In genomic region chr20:35599776-35600120, GRCh38 we compare ENCODE assay signal across 19 cellular contexts. TPM values are rescaled to one million over a fixed set of nuclear protein-coding genes. Genes with fewer than 3 reads are reported as not detected.
DNase-seq lines count a peak whose midpoint lies in the region; ATAC-seq, FAIRE-seq and TF ChIP-seq lines count a peak whose summit lies in the region.
"Had no signal": no experiment of that assay in that cellular context is flagged by ENCODE, and none has a peak within 500 bp of the region (broad histone marks: within the 10 kb centered on the region; RNA-seq: fewer than 3 reads in every experiment).

No MANE protein-coding gene starts in this region.

- no TSS peak for BruUV-seq in HepG2 (replicated peaks; lab: Mats Ljungman, UMichigan)

- in situ Hi-C loops in HepG2 (cut with HindIII; ENCODE audit: extremely low pct_ligation_motif_present, low pct_unique_long_range_greater_than_20kb): loop anchor here (5.0 kb wide), 1 partner anchor 137 kb away; no protein-coding TSS in a partner anchor
- in situ Hi-C loops in transverse colon (cut with MboI; ENCODE audit: low pct_ligation_motif_present in 1 of 4, low pct_unique_long_range_greater_than_20kb in 1 of 4, low sequenced_read_pairs in 3 of 4): no loop called here

- no peak for FAIRE-seq in HepG2 (lab: Jason Lieb, UNC)
- FAIRE-seq: GM12892, K562 had no signal

- POLR2A ChIA-PET in CD8-positive, alpha-beta T cell (lab: Charles Lee): interaction anchor here (1.4 kb wide), 1 partner anchor 142 kb away, joined by 4 read pairs; the partner anchor contains the start of gene RBM39
- POLR2A ChIA-PET in HepG2 (lab: Yijun Ruan, JAX): no interaction called here

- intact Hi-C loops in CD8-positive, alpha-beta T cell (cut with DNase I, micrococcal nuclease): loop anchor here in 1 of 2 experiments (5.0 kb wide), 1 partner anchor 63 kb away; the partner anchor contains the start of genes CPNE1 and RBM12
- intact Hi-C loops in HepG2 (cut with micrococcal nuclease; ENCODE audit: unreplicated experiment) (no loop called here), transverse colon (cut with DNase I; ENCODE audit: low total_unique reads) (loop anchor here (10.0 kb wide), 1 partner anchor 95 kb away; the partner anchor contains the start of genes NFS1 and ROMO1)

- CTCF ChIA-PET in CD8-positive, alpha-beta T cell (lab: Charles Lee): no interaction called here
- CTCF ChIA-PET in HepG2 (lab: Yijun Ruan, JAX; ENCODE audit: low intra/inter-chr PET ratio, low total read pairs): no interaction called here

- peak overlapping the region; percentile 39 for H3K4me3 Mint-ChIP-seq in CD8-positive, alpha-beta T cell
- H3K4me3 Mint-ChIP-seq in GM23338 (no peak overlapping the region), T-helper 17 cell (peak overlapping the region; percentile 31)
- H3K4me3 Mint-ChIP-seq: B cell had no signal

- no peak overlapping the region for H3K9ac ChIP-seq in HepG2 (ENCODE audit: insufficient read depth, low read depth, low read length)
- H3K9ac ChIP-seq: BLaER1 treated with 17β-estradiol and CSF1 and Interleukin-3, amounts not matched to agents 10 nM and 100 nM had no signal

- H2AFZ ChIP-seq in GM23338: 0 out of 2 replicates have a peak overlapping the region, but pooled peaks have one; percentile 18
- H2AFZ ChIP-seq in HepG2 (ENCODE audit: low read length): no peak overlapping the region

- H3K4me3 ChIP-seq in CD8-positive, alpha-beta T cell (ENCODE audit: low read depth, low read length): no peak overlapping the region
- H3K4me3 ChIP-seq in GM23338 (no peak overlapping the region), HepG2 (replicated peaks in 1 of 3; ENCODE audit: insufficient read depth in 1 of 3, low read depth in 2 of 3, low read length in 3 of 3) (no peak overlapping the region), transverse colon (no peak overlapping the region)
- H3K4me3 ChIP-seq: BLaER1 treated with 17β-estradiol and CSF1 and Interleukin-3, amounts not matched to agents 10 nM and 100 nM; HAP-1; K562 had no signal

- H3K36me3 Mint-ChIP-seq in CD8-positive, alpha-beta T cell: no peaks in the 10 kb centered on the region
- no peaks in the 10 kb centered on the region; the same call in 1 of the 3 replicates for H3K36me3 Mint-ChIP-seq in GM23338 (ENCODE audit: low read depth)
- H3K36me3 Mint-ChIP-seq in T-helper 17 cell (ENCODE audit: low read depth): peaks cover 3% of the 10 kb centered on the region
- H3K36me3 Mint-ChIP-seq: CD4-positive, CD25-positive, alpha-beta regulatory T cell had no signal

- peaks cover 14% of the 10 kb centered on the region for H3K27me3 Mint-ChIP-seq in CD8-positive, alpha-beta T cell (ENCODE audit: low read depth)
- H3K27me3 Mint-ChIP-seq in GM23338 (ENCODE audit: insufficient read depth, low read depth, poor library complexity): peaks cover 50% of the 10 kb centered on the region
- H3K27me3 Mint-ChIP-seq in T-helper 17 cell: peaks cover 15% of the 10 kb centered on the region

- no peak for ATAC-seq in CD8-positive, alpha-beta T cell
- ATAC-seq in GM23338 (no peak), T-helper 17 cell (no peak), HepG2 (no peak), HG02870 (IDR thresholded peaks at IDR 0.05; ENCODE audit: unreplicated experiment) (no peak), GM19035 (IDR thresholded peaks at IDR 0.05; ENCODE audit: unreplicated experiment) (no peak)
- ATAC-seq: K562 had no signal

- no peaks in the 10 kb centered on the region for H3K9me3 Mint-ChIP-seq in CD8-positive, alpha-beta T cell
- no peaks in the 10 kb centered on the region; the same call in 2 of the 3 replicates for H3K9me3 Mint-ChIP-seq in GM23338
- H3K9me3 Mint-ChIP-seq: CD4-positive, CD25-positive, alpha-beta regulatory T cell had no signal

- no peaks in the 10 kb centered on the region for H3K9me3 ChIP-seq in CD8-positive, alpha-beta T cell (ENCODE audit: low read length)
- no peaks in the 10 kb centered on the region for H3K9me3 ChIP-seq in T-helper 17 cell (ENCODE audit: control insufficient read depth, low read length, poor library complexity, severe bottlenecking)
- no peaks in the 10 kb centered on the region for H3K9me3 ChIP-seq in HepG2 (ENCODE audit: low read length)
- no peaks in the 10 kb centered on the region for H3K9me3 ChIP-seq in transverse colon
- H3K9me3 ChIP-seq: BLaER1 treated with 17β-estradiol and CSF1 and Interleukin-3, amounts not matched to agents 10 nM and 100 nM; HAP-1 had no signal

- TF ChIP-seq RAD21 in HepG2 (CRISPR knock-in tag; IDR thresholded peaks at IDR 0.05): no peak

- H3K4me1 ChIP-seq in CD8-positive, alpha-beta T cell (ENCODE audit: insufficient read depth, low read length): peaks cover 16% of the 10 kb centered on the region
- H3K4me1 ChIP-seq in GM23338 (ENCODE audit: insufficient read depth) (peaks cover 4% of the 10 kb centered on the region), HepG2 (ENCODE audit: insufficient read depth, low read length) (peaks cover 26% of the 10 kb centered on the region), transverse colon (peaks cover 7 to 18% (median 15%) of the 10 kb centered on the region in 4 donors)

- no peak overlapping the region for H3K27ac ChIP-seq in CD8-positive, alpha-beta T cell (ENCODE audit: low read depth, low read length)
- H3K27ac ChIP-seq in GM23338 (ENCODE audit: low read depth): no peak overlapping the region
- no peak overlapping the region for H3K27ac ChIP-seq in HepG2 (ENCODE audit: extremely low read length, insufficient read depth, low read length)
- H3K27ac ChIP-seq in transverse colon: no peak overlapping the region
- H3K27ac ChIP-seq: BLaER1 treated with 17β-estradiol and CSF1 and Interleukin-3, amounts not matched to agents 10 nM and 100 nM; HL-60 had no signal

- TF ChIP-seq EP300 in HepG2 (IDR thresholded peaks at IDR 0.05; ENCODE audit: low read depth in 2 of 2, low read length in 2 of 2) (no peak), HepG2 (CRISPR knock-in tag; IDR thresholded peaks at IDR 0.05; ENCODE audit: borderline replicate concordance) (no peak), transverse colon (IDR thresholded peaks at IDR 0.05; ENCODE audit: low read depth) (no peak)

- H4K20me1 ChIP-seq in GM23338 (replicated peaks; ENCODE audit: insufficient read depth) (no peaks in the 10 kb centered on the region), HepG2 (ENCODE audit: insufficient read depth, low read length) (no peaks in the 10 kb centered on the region)

- no peaks in the 10 kb centered on the region for H3K36me3 ChIP-seq in CD8-positive, alpha-beta T cell (ENCODE audit: insufficient read depth, low read length)
- H3K36me3 ChIP-seq in GM23338 (ENCODE audit: insufficient read depth) (no peaks in the 10 kb centered on the region), HepG2 (replicated peaks in 1 of 2; ENCODE audit: control insufficient read depth in 1 of 2, insufficient read depth in 2 of 2, low read length in 2 of 2) (no peaks in the 10 kb centered on the region), transverse colon (no peaks in the 10 kb centered on the region)
- H3K36me3 ChIP-seq: BLaER1 treated with 17β-estradiol and CSF1 and Interleukin-3, amounts not matched to agents 10 nM and 100 nM; HAP-1 had no signal

- no peaks in the 10 kb centered on the region for H3K9me2 ChIP-seq in GM23338 (ENCODE audit: insufficient read depth)

- H3K27ac Mint-ChIP-seq in CD8-positive, alpha-beta T cell: no peak overlapping the region
- H3K27ac Mint-ChIP-seq in GM23338 (no peak overlapping the region), T-helper 17 cell (no peak overlapping the region)
- H3K27ac Mint-ChIP-seq: B cell; CD4-positive, CD25-positive, alpha-beta regulatory T cell had no signal

- H3K79me2 ChIP-seq in GM23338 (replicated peaks; ENCODE audit: insufficient read depth) (no peaks in the 10 kb centered on the region), HepG2 (ENCODE audit: insufficient read depth, low read length) (no peaks in the 10 kb centered on the region)

- no peak for TF ChIP-seq CTCF in CD8-positive, alpha-beta T cell (IDR thresholded peaks at IDR 0.05)
- TF ChIP-seq CTCF in GM23338 (conservative IDR thresholded peaks at IDR 0.05; ENCODE audit: low read depth in 2 of 2) (no peak), HepG2 (CRISPR knock-in tag; IDR thresholded peaks at IDR 0.05) (no peak), transverse colon (IDR thresholded peaks at IDR 0.05) (no peak)

- H3K27me3 ChIP-seq in CD8-positive, alpha-beta T cell (ENCODE audit: insufficient read depth, low read length): peaks cover 5% of the 10 kb centered on the region
- H3K27me3 ChIP-seq in GM23338 (ENCODE audit: insufficient read depth) (peaks cover 48% of the 10 kb centered on the region), HepG2 (ENCODE audit: control insufficient read depth in 1 of 2, insufficient read depth in 2 of 2, low read length in 2 of 2) (peaks cover 3 to 30% of the 10 kb centered on the region in 2 experiments; a peak in 4 of 5 replicates), transverse colon (peaks cover 19% of the 10 kb centered on the region)

- H3K4me2 ChIP-seq in GM23338 (no peak overlapping the region), HepG2 (ENCODE audit: low read depth, low read length) (no peak overlapping the region)
- H3K4me2 ChIP-seq: BLaER1 treated with 17β-estradiol and CSF1 and Interleukin-3, amounts not matched to agents 10 nM and 100 nM had no signal

- TF ChIP-seq POLR2A in HepG2 (IDR thresholded peaks at IDR 0.05; ENCODE audit: insufficient read depth in 1 of 2, low read depth in 2 of 2, low read length in 2 of 2) (no peak), transverse colon (IDR thresholded peaks at IDR 0.05) (no peak)

- peaks cover 11% of the 10 kb centered on the region for H3K4me1 Mint-ChIP-seq in CD8-positive, alpha-beta T cell (ENCODE audit: low read depth)
- H3K4me1 Mint-ChIP-seq in GM23338 (peaks cover 13% of the 10 kb centered on the region), T-helper 17 cell (peaks cover 19% of the 10 kb centered on the region)

- no peaks in the 10 kb centered on the region for H3F3A ChIP-seq in GM23338 (replicated peaks; ENCODE audit: low read depth)

- no peak for DNase-seq in CD8-positive, alpha-beta T cell
- no peak for DNase-seq in GM23338 (ENCODE audit: low spot score)
- DNase-seq in T-helper 17 cell: no peak
- no peak for DNase-seq in HepG2 (ENCODE audit: low spot score)
- no peak for DNase-seq in SW 1271 (lab: John Stamatoyannopoulos, UW)
- no peak for DNase-seq in transverse colon
- DNase-seq: CD4-positive, CD25-positive, alpha-beta regulatory T cell; DMS153; DMS79; GDM1; IMR-90 had no signal

- WGBS in HepG2 (ENCODE audit: low lambda C conversion rate): 51% methylated on average over 9 of the region's 9 CpGs
- WGBS in transverse colon (ENCODE audit: low coverage in 1 of 2), 2 donors: 97% methylated on average over 9 of the region's 9 CpGs; no CpG with 5 or more reads in 1 of the 2 donors

RNA-seq across cellular contexts. Expression of gene SPAG4, which starts 15.9 kb away (rescaled TPM):
- total RNA-seq in CD8-positive, alpha-beta T cell: 10 to 100 TPM; 18.9 to 19.7 TPM
- total RNA-seq in GM23338 (2014; rRNA removed; shearing (Covaris generic)): 0.39 and 2.7 TPM in 2 replicates
- polyA plus RNA-seq in GM23338 (2016; fragmentation: Nextera tagmentation; extraction: Ambion mirVana): 2.9 and 3.8 TPM in 2 replicates
- 10 to 100 TPM; 13.7 to 15.7 TPM for total RNA-seq in T-helper 17 cell
- 2.5 and 5.8 TPM in 2 replicates for total RNA-seq in HepG2 (2016; rRNA removed; fragmentation: Illumina TruSeq; extraction: Trizol)
- total RNA-seq in HepG2 (2016; cell fraction: cytosol; rRNA removed; fragmentation: Illumina TruSeq; extraction: Trizol; ENCODE audit: low read depth): 2.5 and 4.4 TPM in 2 replicates
- total RNA-seq in HepG2 (2016; cell fraction: insoluble cytoplasmic fraction; rRNA removed; fragmentation: Illumina TruSeq; extraction: Trizol): 4.1 and 5.3 TPM in 2 replicates
- 3.0 and 4.9 TPM in 2 replicates for total RNA-seq in HepG2 (2016; cell fraction: membrane; rRNA removed; fragmentation: Illumina TruSeq; extraction: Trizol)
- 3.3 and 6.5 TPM in 2 replicates for total RNA-seq in HepG2 (2016; cell fraction: nucleus; rRNA removed; fragmentation: Illumina TruSeq; extraction: Trizol)
- polyA plus RNA-seq in HepG2 (2011; rRNA removed): 137 and 149 TPM in 2 replicates
- polyA plus RNA-seq in HepG2 (2011; cell fraction: cytosol; rRNA removed): 115 and 170 TPM in 2 replicates
- polyA plus RNA-seq in HepG2 (2011; cell fraction: nucleus; rRNA removed): 334 and 438 TPM in 2 replicates
- polyA plus RNA-seq in HepG2 (2012): 64.5 and 105 TPM in 2 replicates
- polyA plus RNA-seq in HepG2 (2016; cell fraction: cytosol; fragmentation: Illumina TruSeq; extraction: Trizol; ENCODE audit: low read depth): 3.0 and 3.3 TPM in 2 replicates
- polyA plus RNA-seq in HepG2 (2016; cell fraction: insoluble cytoplasmic fraction; fragmentation: Illumina TruSeq; extraction: Trizol; ENCODE audit: low read depth): 2.3 and 4.7 TPM in 2 replicates
- 3.0 TPM in 2 replicates for polyA plus RNA-seq in HepG2 (2016; cell fraction: membrane; fragmentation: Illumina TruSeq; extraction: Trizol; ENCODE audit: low read depth)
- 9.7 and 14.0 TPM in 2 replicates for polyA plus RNA-seq in HepG2 (2016; cell fraction: nucleus; fragmentation: Illumina TruSeq; extraction: Trizol; ENCODE audit: insufficient read depth, low read depth)
- 2.7 and 72.2 TPM in 2 replicates for polyA minus RNA-seq in HepG2 (2011; rRNA and poly(A)+ RNA removed; ENCODE audit: low replicate concordance)
- polyA minus RNA-seq in HepG2 (2011; cell fraction: cytosol; rRNA and poly(A)+ RNA removed): 33.7 and 35.8 TPM in 2 replicates
- polyA minus RNA-seq in HepG2 (2011; cell fraction: nucleus; rRNA and poly(A)+ RNA removed): 26.8 and 32.9 TPM in 2 replicates
- total RNA-seq in transverse colon: 10 to 100 TPM in 1 of 4 donors, 1 to 10 TPM in 1, not detected in 2; 3.3 to 17.5 TPM

RNA-seq across cellular contexts. Expression of gene ERGIC3, which starts 57.9 kb away (rescaled TPM):
- total RNA-seq in CD8-positive, alpha-beta T cell: 100 to 1,000 TPM; 149 TPM
- total RNA-seq in GM23338 (2014; rRNA removed; shearing (Covaris generic)): 121 and 147 TPM in 2 replicates
- polyA plus RNA-seq in GM23338 (2016; fragmentation: Nextera tagmentation; extraction: Ambion mirVana) (139 and 155 TPM in 2 replicates), HepG2 (2011; rRNA removed) (610 and 670 TPM in 2 replicates)
- total RNA-seq in T-helper 17 cell (100 to 1,000 TPM; 139 to 158 TPM), HepG2 (2016; rRNA removed; fragmentation: Illumina TruSeq; extraction: Trizol) (224 and 407 TPM in 2 replicates), transverse colon (100 to 1,000 TPM; 115 to 398 (median 237) TPM)
- total RNA-seq in HepG2 (2016; cell fraction: cytosol; rRNA removed; fragmentation: Illumina TruSeq; extraction: Trizol; ENCODE audit: low read depth): 309 and 324 TPM in 2 replicates
- 220 and 420 TPM in 2 replicates for total RNA-seq in HepG2 (2016; cell fraction: insoluble cytoplasmic fraction; rRNA removed; fragmentation: Illumina TruSeq; extraction: Trizol)
- 396 and 433 TPM in 2 replicates for total RNA-seq in HepG2 (2016; cell fraction: membrane; rRNA removed; fragmentation: Illumina TruSeq; extraction: Trizol)
- 264 and 296 TPM in 2 replicates for total RNA-seq in HepG2 (2016; cell fraction: nucleus; rRNA removed; fragmentation: Illumina TruSeq; extraction: Trizol)
- polyA plus RNA-seq in HepG2 (2011; cell fraction: cytosol; rRNA removed): 697 and 907 TPM in 2 replicates
- 512 and 519 TPM in 2 replicates for polyA plus RNA-seq in HepG2 (2011; cell fraction: nucleus; rRNA removed)
- polyA plus RNA-seq in HepG2 (2012): 356 and 493 TPM in 2 replicates
- 247 and 288 TPM in 2 replicates for polyA plus RNA-seq in HepG2 (2016; cell fraction: cytosol; fragmentation: Illumina TruSeq; extraction: Trizol; ENCODE audit: low read depth)
- 179 and 200 TPM in 2 replicates for polyA plus RNA-seq in HepG2 (2016; cell fraction: insoluble cytoplasmic fraction; fragmentation: Illumina TruSeq; extraction: Trizol; ENCODE audit: low read depth)
- 343 and 357 TPM in 2 replicates for polyA plus RNA-seq in HepG2 (2016; cell fraction: membrane; fragmentation: Illumina TruSeq; extraction: Trizol; ENCODE audit: low read depth)
- 461 and 472 TPM in 2 replicates for polyA plus RNA-seq in HepG2 (2016; cell fraction: nucleus; fragmentation: Illumina TruSeq; extraction: Trizol; ENCODE audit: insufficient read depth, low read depth)
- 491 and 704 TPM in 2 replicates for polyA minus RNA-seq in HepG2 (2011; rRNA and poly(A)+ RNA removed; ENCODE audit: low replicate concordance)
- polyA minus RNA-seq in HepG2 (2011; cell fraction: cytosol; rRNA and poly(A)+ RNA removed): 143 and 159 TPM in 2 replicates
- 106 and 126 TPM in 2 replicates for polyA minus RNA-seq in HepG2 (2011; cell fraction: nucleus; rRNA and poly(A)+ RNA removed)
